In the genomic region with DNA sequence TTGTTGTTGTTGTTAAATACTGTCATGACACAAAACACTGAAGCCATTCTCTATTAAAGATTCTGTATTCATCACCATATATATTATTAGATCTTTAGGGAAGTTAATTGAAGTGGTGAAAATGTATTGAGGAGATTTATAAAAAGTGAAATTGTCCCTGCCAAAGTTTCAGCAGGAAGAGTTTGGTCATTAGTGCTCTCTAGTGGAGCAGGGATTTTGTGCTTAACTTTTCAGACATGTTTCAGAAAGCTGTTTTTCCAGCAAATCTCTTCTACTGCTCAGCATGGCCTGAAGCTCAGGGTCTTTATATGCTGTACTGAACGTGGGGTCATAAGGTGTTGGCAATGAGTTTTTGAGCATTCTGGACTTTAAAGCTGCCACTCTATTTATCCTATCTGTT, we compare ENCODE assay signal across 18 cellular contexts. TPM values are rescaled to one million over a fixed set of nuclear protein-coding genes. Genes with fewer than 3 reads are reported as not detected.
DNase-seq lines count a peak whose midpoint lies in the region; FAIRE-seq and TF ChIP-seq lines count a peak whose summit lies in the region.
"Had no signal": no experiment of that assay in that cellular context is flagged by ENCODE, and none has a peak within 500 bp of the region (broad histone marks: within the 10 kb centered on the region; RNA-seq: fewer than 3 reads in every experiment).

No MANE protein-coding gene starts in this region.

- H4K5ac ChIP-seq in H1 (ENCODE audit: insufficient read length, low read depth, low read length) (no peak overlapping the region), mesendoderm (ENCODE audit: low read length) (no peak overlapping the region)

- H3K4ac ChIP-seq in H1 (replicated peaks; ENCODE audit: insufficient read length, low read depth, low read length) (no peak overlapping the region), mesendoderm (ENCODE audit: low read depth, low read length) (no peak overlapping the region)

- peak; percentile 22 to 38; a peak in 3 of 4 replicates for TF ChIP-seq RAD21 in H1 (IDR thresholded peaks at IDR 0.05 in 1 of 2, conservative IDR thresholded peaks at IDR 0.05 in 1 of 2; ENCODE audit: low read depth in 2 of 2, low read length in 2 of 2)

- TF ChIP-seq EP300 in H1 (IDR thresholded peaks at IDR 0.05; ENCODE audit: borderline replicate concordance in 1 of 2, low read depth in 2 of 2, low read length in 2 of 2): no peak

- no peak overlapping the region for H2BK20ac ChIP-seq in H1 (ENCODE audit: low read length)

- H3K4me3 ChIP-seq in H1 (ENCODE audit: extremely low read depth in 1 of 4, insufficient read depth in 2 of 4, low read depth in 3 of 4, low read length in 4 of 4): no peak overlapping the region
- no peak overlapping the region for H3K4me3 ChIP-seq in mesendoderm (ENCODE audit: low read length)
- H3K4me3 ChIP-seq: uterus had no signal

- H3K36me3 ChIP-seq in H1 (ENCODE audit: control insufficient read depth in 2 of 4, insufficient read depth in 4 of 4, low read length in 3 of 4): no peaks in the 10 kb centered on the region
- no peaks in the 10 kb centered on the region for H3K36me3 ChIP-seq in mesendoderm (ENCODE audit: control insufficient read depth, insufficient read depth, low read length)
- H3K36me3 ChIP-seq: uterus had no signal

- no peaks in the 10 kb centered on the region for H3K23me2 ChIP-seq in H1 (ENCODE audit: low read depth, low read length)

- H3K27ac Mint-ChIP-seq in osteocyte (ENCODE audit: unreplicated experiment): no peak overlapping the region
- H3K27ac Mint-ChIP-seq: activated CD4-positive, alpha-beta T cell treated with anti-CD3 and anti-CD28 coated beads, Interleukin-2, amount 10 ng/mL, durations not matched to agents 7 days and 5 days; CD8-positive, alpha-beta T cell had no signal

- no peaks in the 10 kb centered on the region for H3K4me1 ChIP-seq in H1 (replicated peaks in 1 of 4; ENCODE audit: control insufficient read depth in 3 of 4, insufficient read depth in 4 of 4, low read length in 3 of 4)
- H3K4me1 ChIP-seq in mesendoderm (ENCODE audit: control insufficient read depth, low read depth, low read length): no peaks in the 10 kb centered on the region
- H3K4me1 ChIP-seq: uterus had no signal

- H3K4me1 Mint-ChIP-seq in osteocyte (ENCODE audit: unreplicated experiment): no peaks in the 10 kb centered on the region
- H3K4me1 Mint-ChIP-seq: activated CD4-positive, alpha-beta T cell treated with anti-CD3 and anti-CD28 coated beads, Interleukin-2, amount 10 ng/mL, durations not matched to agents 7 days and 5 days had no signal

- peaks cover 10% of the 10 kb centered on the region for H3K9me3 Mint-ChIP-seq in osteocyte (ENCODE audit: unreplicated experiment)
- H3K9me3 Mint-ChIP-seq: activated CD4-positive, alpha-beta T cell treated with anti-CD3 and anti-CD28 coated beads, Interleukin-2, amount 10 ng/mL, durations not matched to agents 7 days and 5 days had no signal

- H4K20me1 ChIP-seq in H1 (replicated peaks in 1 of 2; ENCODE audit: control insufficient read depth in 1 of 2, insufficient read depth in 2 of 2, low read length in 2 of 2): no peaks in the 10 kb centered on the region

- no peaks in the 10 kb centered on the region for H3K27me3 Mint-ChIP-seq in osteocyte (ENCODE audit: unreplicated experiment)
- H3K27me3 Mint-ChIP-seq: activated CD4-positive, alpha-beta T cell treated with anti-CD3 and anti-CD28 coated beads, Interleukin-2, amount 10 ng/mL, durations not matched to agents 7 days and 5 days had no signal

- H3K79me1 ChIP-seq in H1 (ENCODE audit: low read depth, low read length) (no peaks in the 10 kb centered on the region), mesendoderm (ENCODE audit: low read length) (no peaks in the 10 kb centered on the region)

- H4K8ac ChIP-seq in H1 (ENCODE audit: extremely low read depth, insufficient read depth, low read length): no peak overlapping the region
- H4K8ac ChIP-seq in mesendoderm (ENCODE audit: low read depth, low read length): no peak overlapping the region

- DNase-seq in D721Med (ENCODE audit: insufficient read length, low spot score): no peak
- peak; percentile 15 for DNase-seq in OCI-M1 (lab: John Stamatoyannopoulos, UW)
- DNase-seq in H1 (ENCODE audit: low read depth in 1 of 2, low spot score in 2 of 2): no peak
- DNase-seq in mesendoderm: peak; percentile 3
- no peak for DNase-seq in posterior cingulate gyrus
- DNase-seq in COR-L47 (lab: John Stamatoyannopoulos, UW): no peak
- no peak for DNase-seq in SW480 (ENCODE audit: low spot score)
- no peak for DNase-seq in osteocyte (ENCODE audit: extremely low spot score, unreplicated experiment)
- DNase-seq: activated CD4-positive, alpha-beta T cell treated with anti-CD3 and anti-CD28 coated beads, Interleukin-2, amount 10 ng/mL, durations not matched to agents 7 days and 5 days; activated gamma-delta T cell; CD8-positive, alpha-beta T cell; DMS79 treated with DMSO at 0.1 percent for 48 hours; GOT3; NCI-H1092; NCI-H526 treated with DMSO at 0.1 percent for 48 hours; stimulated activated CD4-positive, alpha-beta T cell treated with anti-CD3 and anti-CD28 coated beads, Interleukin-2, amount 100 ng/mL, for 48 hours; uterus had no signal

- H3K56ac ChIP-seq in H1 (replicated peaks; ENCODE audit: insufficient read length, low read depth, low read length) (no peak overlapping the region), mesendoderm (ENCODE audit: low read length) (no peak overlapping the region)

- intact Hi-C loops in posterior cingulate gyrus (cut with DNase I): no loop called here

- H2AK5ac ChIP-seq in H1 (ENCODE audit: low read depth, low read length) (no peak overlapping the region), mesendoderm (ENCODE audit: low read length) (no peak overlapping the region)

- H3K9me3 ChIP-seq in H1 (ENCODE audit: insufficient read depth in 2 of 2, low read depth in 1 of 2, low read length in 1 of 2): 0 out of 4 replicates have a peak, but pooled peaks cover 0 to 3% of the 10 kb centered on the region in 2 experiments
- H3K9me3 ChIP-seq: uterus had no signal

- POLR2A ChIA-PET in H1 (lab: Charles Lee; ENCODE audit: partially characterized antibody): no interaction called here

- H4K91ac ChIP-seq in H1 (replicated peaks; ENCODE audit: insufficient read length, low read length): no peak overlapping the region

- H3K4me2 ChIP-seq in H1 (ENCODE audit: insufficient read depth in 1 of 2, low read depth in 2 of 2, low read length in 2 of 2) (no peak overlapping the region), mesendoderm (ENCODE audit: low read length) (no peak overlapping the region)
- H3K4me2 ChIP-seq: KMS-11 had no signal

- 46% methylated on average over 1 of the region's 1 CpG; no CpG with 5 or more reads in 1 of the 2 experiments for WGBS in H1 (ENCODE audit: extremely low coverage in 1 of 2, insufficient coverage in 1 of 2, insufficient read length in 1 of 2, insufficient replicate concordance in 2 of 2, low coverage in 1 of 2, low lambda C conversion rate in 2 of 2, missing lambda C conversion rate in 1 of 2), 2 experiments
- WGBS in mesendoderm (ENCODE audit: extremely low coverage, insufficient coverage, low lambda C conversion rate): no CpG with 5 or more reads among the region's 1 CpG

- no peak overlapping the region for H2BK120ac ChIP-seq in H1 (replicated peaks; ENCODE audit: low read depth, low read length)
- H2BK120ac ChIP-seq in mesendoderm (ENCODE audit: low read depth, low read length): no peak overlapping the region

- H2BK15ac ChIP-seq in H1 (ENCODE audit: low read length): no peak overlapping the region
- H2BK15ac ChIP-seq in mesendoderm (replicated peaks; ENCODE audit: low read depth): no peak overlapping the region

- CTCF ChIA-PET in H1 (lab: Charles Lee; ENCODE audit: partially characterized antibody): no interaction called here

- H3K9ac ChIP-seq in H1 (replicated peaks in 1 of 4; ENCODE audit: extremely low read depth in 1 of 4, low read depth in 3 of 4, low read length in 3 of 4) (no peak overlapping the region), mesendoderm (ENCODE audit: low read length) (no peak overlapping the region)
- H3K9ac ChIP-seq: KMS-11 had no signal

- H3K27me3 ChIP-seq in H1 (replicated peaks in 1 of 4; ENCODE audit: control insufficient read depth in 3 of 4, extremely low read depth in 1 of 4, insufficient read depth in 3 of 4, low read length in 3 of 4): no peaks in the 10 kb centered on the region
- no peaks in the 10 kb centered on the region for H3K27me3 ChIP-seq in mesendoderm (ENCODE audit: insufficient read depth, low read length, poor library complexity)
- H3K27me3 ChIP-seq: uterus had no signal

- no peak overlapping the region for H2BK12ac ChIP-seq in H1 (ENCODE audit: low read depth, low read length)

- H2AFZ ChIP-seq in H1 (ENCODE audit: low read length): peak overlapping the region; percentile 72; the same call in 1 of the 2 replicates

- TF ChIP-seq POLR2A in H1 (IDR thresholded peaks at IDR 0.05; ENCODE audit: control extremely low read depth in 1 of 2, low read depth in 2 of 2, low read length in 2 of 2): no peak

- FAIRE-seq in D721Med (lab: Jason Lieb, UNC) (no peak), H1 (lab: Jason Lieb, UNC) (no peak)

- H3K27ac ChIP-seq in H1 (ENCODE audit: low read depth, low read length) (no peak overlapping the region), mesendoderm (ENCODE audit: low read depth, low read length) (no peak overlapping the region)
- H3K27ac ChIP-seq: KMS-11, uterus had no signal

- TF ChIP-seq CTCF in D721Med (IDR thresholded peaks at IDR 0.05; ENCODE audit: insufficient read depth, missing control alignments) (peak; percentile 20), H1 (IDR thresholded peaks at IDR 0.05; ENCODE audit: control extremely low read depth in 1 of 3, insufficient read depth in 1 of 3, low read depth in 1 of 3, low read length in 3 of 3) (no peak), osteocyte (IDR thresholded peaks at IDR 0.05) (no peak)

- no peak overlapping the region for H2BK5ac ChIP-seq in H1 (ENCODE audit: low read depth, low read length)
- H2BK5ac ChIP-seq in mesendoderm (ENCODE audit: low read length): no peak overlapping the region

- H3K14ac ChIP-seq in H1 (ENCODE audit: insufficient read length): no peak overlapping the region

- H3K23ac ChIP-seq in H1 (ENCODE audit: insufficient read length) (no peak overlapping the region), mesendoderm (ENCODE audit: low read length) (no peak overlapping the region)

- no peaks in the 10 kb centered on the region for H3K79me2 ChIP-seq in H1 (ENCODE audit: control insufficient read depth in 1 of 2, insufficient read depth in 2 of 2, low read length in 2 of 2)
- no peaks in the 10 kb centered on the region for H3K79me2 ChIP-seq in mesendoderm (ENCODE audit: control insufficient read depth, insufficient read depth, low read length)

- H3K18ac ChIP-seq in H1 (ENCODE audit: extremely low read depth, low read length) (no peak overlapping the region), mesendoderm (ENCODE audit: low read length) (no peak overlapping the region)

- no peaks in the 10 kb centered on the region for H3K36me3 Mint-ChIP-seq in osteocyte (ENCODE audit: unreplicated experiment)
- H3K36me3 Mint-ChIP-seq: CD8-positive, alpha-beta T cell had no signal

- no peak overlapping the region for H3K4me3 Mint-ChIP-seq in osteocyte (ENCODE audit: unreplicated experiment)
- H3K4me3 Mint-ChIP-seq: activated CD4-positive, alpha-beta T cell treated with anti-CD3 and anti-CD28 coated beads, Interleukin-2, amount 10 ng/mL, durations not matched to agents 7 days and 5 days; CD8-positive, alpha-beta T cell had no signal

RNA-seq across cellular contexts. Expression of gene CXXC4, which starts 36.7 kb away (rescaled TPM):
- total RNA-seq in H1 (2021; fragmentation: NEBNext Ultra II Directional; extraction: Animal tissue kit (Norgen Biotek cat#: 25700)): 1.8 TPM in 2 replicates
- polyA plus RNA-seq in H1 (2011; rRNA removed): 0.60 and 1.3 TPM in 2 replicates
- polyA plus RNA-seq in H1 (2011; cell fraction: cytosol; rRNA removed): 0.74 TPM
- 1.0 TPM for polyA plus RNA-seq in H1 (2011; cell fraction: nucleus; rRNA removed)
- polyA plus RNA-seq in H1 (2012, experiment 1 of 2): 0.77 to 1.9 TPM (median 0.90 TPM) in 4 replicates
- polyA plus RNA-seq in H1 (2012, experiment 2 of 2): 0.24 TPM
- polyA plus RNA-seq in H1 (2013, experiment 1 of 2): 1.5 TPM
- 1.2 TPM for polyA plus RNA-seq in H1 (2013, experiment 2 of 2)
- polyA minus RNA-seq in H1 (2011; rRNA and poly(A)+ RNA removed): 1.5 and 2.2 TPM in 2 replicates
- polyA minus RNA-seq in H1 (2011; cell fraction: cytosol; rRNA and poly(A)+ RNA removed): 1.2 TPM
- polyA minus RNA-seq in H1 (2011; cell fraction: nucleus; rRNA and poly(A)+ RNA removed): 6.2 TPM
- polyA plus RNA-seq in mesendoderm (2013, experiment 1 of 2): 0.34 TPM
- polyA plus RNA-seq in mesendoderm (2013, experiment 2 of 2): 0.31 TPM
- not detected in 2 replicates for total RNA-seq in osteocyte
- total RNA-seq: activated CD4-positive, alpha-beta T cell treated with anti-CD3 and anti-CD28 coated beads, Interleukin-2, amount 10 ng/mL, durations not matched to agents 7 days and 5 days; CD8-positive, alpha-beta T cell had no signal

Comparison
In these comparisons a context has a peak if more than half of its experiments do, and no peak if none do; other contexts are left out.
1. DNase-seq: peak in OCI-M1 (single experiment) and mesendoderm (single experiment); none in D721Med (single experiment), H1 (0 of 2), posterior cingulate gyrus (0 of 10), COR-L47 (single experiment), SW480 (single experiment) and osteocyte (single experiment).